20 cellular contexts compared by ENCODE assay signal in genomic region chr12:52086366-52086765, GRCh38. TPM values are rescaled to one million over a fixed set of nuclear protein-coding genes. Genes with fewer than 3 reads are reported as not detected.
DNase-seq lines count a peak whose midpoint lies in the region; TF ChIP-seq lines count a peak whose summit lies in the region.
"Had no signal": no experiment of that assay in that cellular context is flagged by ENCODE, and none has a peak within 500 bp of the region (broad histone marks: within the 10 kb centered on the region; RNA-seq: fewer than 3 reads in every experiment).

No MANE protein-coding gene starts in this region.

- peak overlapping the region; percentile 72 for H3K27ac ChIP-seq in C4-2B
- H3K27ac ChIP-seq in skeletal muscle tissue (ENCODE audit: low read depth, low read length), result peak overlapping the region; percentile 72
- H3K27ac ChIP-seq: cardiac muscle cell, left ventricle myocardium inferior had no signal

- H3K4me3 ChIP-seq in fibroblast of mammary gland (ENCODE audit: control insufficient read depth, low read depth, low read length), result no peak overlapping the region
- peak overlapping the region in 1 of 3 donors; percentile 54 for H3K4me3 ChIP-seq in skeletal muscle tissue (ENCODE audit: low read length in 3 of 3)
- H3K4me3 ChIP-seq: cardiac muscle cell, GM23338, left ventricle myocardium inferior had no signal

- no peak for TF ChIP-seq CTCF in C4-2B (conservative IDR thresholded peaks at IDR 0.05)
- TF ChIP-seq CTCF in fibroblast of mammary gland (conservative IDR thresholded peaks at IDR 0.05; ENCODE audit: control insufficient read depth, insufficient read depth, low read depth, low read length), result no peak

- no peak for TF ChIP-seq RAD21 in Ishikawa (IDR thresholded peaks at IDR 0.05; ENCODE audit: low read depth)

- TF ChIP-seq EP300 in Ishikawa (IDR thresholded peaks at IDR 0.05; ENCODE audit: borderline replicate concordance), result no peak

- H3K36me3 ChIP-seq in skeletal muscle tissue (ENCODE audit: control insufficient read depth in 3 of 3, insufficient read depth in 3 of 3, low read length in 3 of 3), result no peaks in the 10 kb centered on the region
- H3K36me3 ChIP-seq: cardiac muscle cell, left ventricle myocardium inferior had no signal

- peaks cover 0 to 7% (median 0%) of the 10 kb centered on the region in 3 donors for H3K27me3 ChIP-seq in skeletal muscle tissue (ENCODE audit: control insufficient read depth in 3 of 3, insufficient read depth in 3 of 3, low read length in 3 of 3)

- DNase-seq in fibroblast of mammary gland (ENCODE audit: low read depth) (peak; percentile 45), HuH-7.5 (ENCODE audit: low spot score) (no peak), T1000 (lab: John Stamatoyannopoulos, UW) (no peak)
- no peak for DNase-seq in activated naive CD4-positive, alpha-beta T cell treated with anti-CD3 and anti-CD28 coated beads, Interleukin-2, amount 50 U/mL, for 16 hours
- DNase-seq: activated CD4-positive, alpha-beta T cell treated with anti-CD3 and anti-CD28 coated beads for 48 hours; activated effector memory CD4-positive, alpha-beta T cell treated with Interleukin-2 at 50 U/mL for 16 hours; left ventricle myocardium inferior; NCI-H187; NCI-H510A treated with DMSO at 0.1 percent for 48 hours; nucleus accumbens; stimulated activated naive B cell treated with anti-CD40 and anti-IgM and Interleukin-4, amounts not matched to agents 10 μg/mL and 1 μg/mL and 100 μg/mL, for 72 hours; T-cell had no signal

- H3K4me1 ChIP-seq in skeletal muscle tissue (ENCODE audit: control insufficient read depth in 3 of 3, insufficient read depth in 3 of 3, low read length in 3 of 3), result peaks cover 62 to 70% (median 70%) of the 10 kb centered on the region in 3 donors

- H3K9me3 ChIP-seq in skeletal muscle tissue (ENCODE audit: control insufficient read depth in 3 of 3, low read length in 3 of 3), result no peaks in the 10 kb centered on the region
- H3K9me3 ChIP-seq: left ventricle myocardium inferior had no signal

- peak overlapping the region in 2 of 3 donors; percentile 32 to 78 for H3K9ac ChIP-seq in skeletal muscle tissue (ENCODE audit: low read depth in 1 of 3, low read length in 3 of 3)

TF ChIP-seq in Ishikawa, 13 proteins besides CTCF, POLR2A, EP300 and RAD21:
- TF ChIP-seq CREB1 (IDR thresholded peaks at IDR 0.05; ENCODE audit: low read depth), result no peak
- no peak for TF ChIP-seq ZBTB7A (IDR thresholded peaks at IDR 0.05; ENCODE audit: low read depth)
- no peak for TF ChIP-seq REST (IDR thresholded peaks at IDR 0.05; ENCODE audit: low read depth)
- TF ChIP-seq TCF12 (IDR thresholded peaks at IDR 0.05; ENCODE audit: low read depth), result no peak
- no peak for TF ChIP-seq USF1 (IDR thresholded peaks at IDR 0.05)
- TF ChIP-seq FOXM1 (IDR thresholded peaks at IDR 0.05; ENCODE audit: borderline replicate concordance, low read depth), result no peak
- no peak for TF ChIP-seq MAX (IDR thresholded peaks at IDR 0.05)
- no peak for TF ChIP-seq YY1 (IDR thresholded peaks at IDR 0.05; ENCODE audit: low read depth)
- peak; percentile 83 for TF ChIP-seq EGR1 (IDR thresholded peaks at IDR 0.05)

RNA-seq across cellular contexts. Expression of gene SMIM41, which starts 6.9 kb away (rescaled TPM):
- total RNA-seq in skeletal muscle tissue, result not detected
- total RNA-seq: cardiac muscle cell, G401, glomerular endothelial cell, HepG2 had no signal

RNA-seq across cellular contexts. Expression of gene ATG101, which starts 16.6 kb away (rescaled TPM):
- 34.4 TPM for total RNA-seq in skeletal muscle tissue

RNA-seq across cellular contexts. Expression of gene NR4A1, which starts 35.1 kb away (rescaled TPM):
- 24.5 TPM for total RNA-seq in skeletal muscle tissue
